In the genomic region with DNA sequence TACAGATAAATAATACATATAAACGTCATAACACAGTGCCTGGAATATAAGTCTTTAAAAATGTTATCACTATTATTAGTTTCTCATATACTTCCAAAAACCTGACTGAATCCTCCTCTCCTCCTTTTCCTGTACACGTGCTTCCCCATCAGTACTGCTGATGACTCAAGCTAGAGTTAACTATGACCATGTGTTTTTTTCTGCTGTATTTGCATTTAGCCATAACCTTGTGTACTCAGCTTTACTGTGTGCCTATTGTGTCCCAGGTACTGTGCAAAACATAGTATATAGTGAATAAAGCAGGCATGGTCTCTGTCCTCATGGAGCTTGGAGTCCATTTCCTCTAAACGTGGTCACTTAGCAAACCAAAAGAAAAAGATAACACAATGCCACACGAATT, we compare ENCODE assay signal across 15 cellular contexts. TPM values are rescaled to one million over a fixed set of nuclear protein-coding genes. Genes with fewer than 3 reads are reported as not detected.
DNase-seq lines count a peak whose midpoint lies in the region; ATAC-seq, FAIRE-seq and TF ChIP-seq lines count a peak whose summit lies in the region.
"Had no signal": no experiment of that assay in that cellular context is flagged by ENCODE, and none has a peak within 500 bp of the region (broad histone marks: within the 10 kb centered on the region; RNA-seq: fewer than 3 reads in every experiment).

No MANE protein-coding gene starts in this region.

- no peak overlapping the region for H3K27ac ChIP-seq in breast epithelium
- no peak overlapping the region for H3K27ac ChIP-seq in kidney (ENCODE audit: low read depth in 2 of 2, low read length in 2 of 2)
- no peak overlapping the region for H3K27ac ChIP-seq in testis
- no peak overlapping the region for H3K27ac ChIP-seq in upper lobe of right lung
- H3K27ac ChIP-seq: gastroesophageal sphincter had no signal

- TF ChIP-seq POLR2A in breast epithelium (IDR thresholded peaks at IDR 0.05) (no peak), testis (IDR thresholded peaks at IDR 0.05) (no peak)

- TF ChIP-seq CTCF in MCF 10A (IDR thresholded peaks at IDR 0.05; ENCODE audit: unreplicated experiment) (no peak), breast epithelium (IDR thresholded peaks at IDR 0.05) (no peak), fibroblast of villous mesenchyme (IDR thresholded peaks at IDR 0.05; ENCODE audit: insufficient read depth, low read depth, low read length) (no peak), kidney (IDR thresholded peaks at IDR 0.05; ENCODE audit: borderline replicate concordance, extremely low read depth, insufficient read depth) (no peak), testis (IDR thresholded peaks at IDR 0.05) (no peak), upper lobe of right lung (IDR thresholded peaks at IDR 0.05) (no peak)
- TF ChIP-seq CTCF in activated CD8-positive, alpha-beta T cell treated with anti-CD3 and anti-CD28 coated beads for 36 hours (IDR thresholded peaks at IDR 0.05), result no peak

- H3K36me3 ChIP-seq in breast epithelium (no peaks in the 10 kb centered on the region), kidney (ENCODE audit: control insufficient read depth in 1 of 2, insufficient read depth in 2 of 2, low read length in 2 of 2) (no peaks in the 10 kb centered on the region), testis (ENCODE audit: low read depth, missing control alignments) (no peaks in the 10 kb centered on the region), upper lobe of right lung (no peaks in the 10 kb centered on the region)
- H3K36me3 ChIP-seq: gastroesophageal sphincter had no signal

- no peak overlapping the region for H3K4me3 Mint-ChIP-seq in MCF 10A (ENCODE audit: unreplicated experiment)
- no peak overlapping the region for H3K4me3 Mint-ChIP-seq in activated CD8-positive, alpha-beta T cell treated with anti-CD3 and anti-CD28 coated beads for 36 hours
- H3K4me3 Mint-ChIP-seq: activated T-cell treated with anti-CD3 and anti-CD28 coated beads, Interleukin-2, amount 50 U/mL, for 72 hours; central memory CD8-positive, alpha-beta T cell had no signal

- H3K27ac Mint-ChIP-seq in MCF 10A (ENCODE audit: low read depth, unreplicated experiment), result peak overlapping the region; percentile 64
- H3K27ac Mint-ChIP-seq in activated CD8-positive, alpha-beta T cell treated with anti-CD3 and anti-CD28 coated beads for 36 hours, result no peak overlapping the region
- H3K27ac Mint-ChIP-seq: activated T-cell treated with anti-CD3 and anti-CD28 coated beads, Interleukin-2, amount 50 U/mL, for 72 hours had no signal

- BruUV-seq in MCF 10A (replicated peaks; lab: Mats Ljungman, UMichigan), result no TSS peak

- WGBS in testis, 2 donors, result 70 to 73% methylated on average over 4 of the region's 4 CpGs

- no peaks in the 10 kb centered on the region for H3K27me3 ChIP-seq in breast epithelium
- no peaks in the 10 kb centered on the region for H3K27me3 ChIP-seq in testis
- H3K27me3 ChIP-seq in upper lobe of right lung, result no peaks in the 10 kb centered on the region
- H3K27me3 ChIP-seq: gastroesophageal sphincter had no signal

- DNase-seq in MCF 10A (ENCODE audit: unreplicated experiment) (peak; percentile 63), breast epithelium (ENCODE audit: low spot score in 2 of 2) (no peak), fibroblast of villous mesenchyme (ENCODE audit: low read depth) (peak; percentile 58), kidney (no peak), testis (no peak), upper lobe of right lung (no peak)
- DNase-seq in activated CD8-positive, alpha-beta T cell treated with anti-CD3 and anti-CD28 coated beads for 36 hours, result no peak
- DNase-seq: activated T-cell treated with anti-CD3 and anti-CD28 coated beads, Interleukin-2, amount 50 U/mL, for 72 hours; KBM-7; NCI-H2227 treated with DMSO at 0.1 percent for 48 hours; posterior cingulate gyrus had no signal

- H3K27me3 Mint-ChIP-seq in MCF 10A (ENCODE audit: insufficient read depth, unreplicated experiment), result no peaks in the 10 kb centered on the region
- H3K27me3 Mint-ChIP-seq in activated CD8-positive, alpha-beta T cell treated with anti-CD3 and anti-CD28 coated beads for 36 hours, result no peaks in the 10 kb centered on the region
- H3K27me3 Mint-ChIP-seq: central memory CD8-positive, alpha-beta T cell had no signal

- H3K4me3 ChIP-seq in breast epithelium, result no peak overlapping the region
- no peak overlapping the region for H3K4me3 ChIP-seq in fibroblast of villous mesenchyme (ENCODE audit: low read depth, low read length)
- no peak overlapping the region for H3K4me3 ChIP-seq in kidney (ENCODE audit: low read length in 2 of 2)
- H3K4me3 ChIP-seq in testis, result no peak overlapping the region
- no peak overlapping the region for H3K4me3 ChIP-seq in upper lobe of right lung
- H3K4me3 ChIP-seq: gastroesophageal sphincter had no signal

- H3K9ac ChIP-seq in kidney (ENCODE audit: low read length in 2 of 2), result no peak overlapping the region

- peaks cover 36% of the 10 kb centered on the region for H3K4me1 Mint-ChIP-seq in MCF 10A (ENCODE audit: insufficient read depth, unreplicated experiment)
- H3K4me1 Mint-ChIP-seq in activated CD8-positive, alpha-beta T cell treated with anti-CD3 and anti-CD28 coated beads for 36 hours (ENCODE audit: low read depth), result peaks cover 21% of the 10 kb centered on the region
- H3K4me1 Mint-ChIP-seq: central memory CD8-positive, alpha-beta T cell had no signal

- intact Hi-C loops in MCF 10A (cut with micrococcal nuclease), result no loop called here
- intact Hi-C loops in breast epithelium (cut with DNase I; ENCODE audit: low total_unique reads), result no loop called here
- intact Hi-C loops in activated CD8-positive, alpha-beta T cell treated with anti-CD3 and anti-CD28 coated beads for 36 hours (cut with micrococcal nuclease), result no loop called here
- intact Hi-C loops in kidney (cut with DNase I), result no loop called here
- intact Hi-C loops in testis (cut with DNase I; ENCODE audit: low total_unique reads), result no loop called here
- intact Hi-C loops in upper lobe of right lung (cut with DNase I), result no loop called here

- peaks cover under 1% of the 10 kb centered on the region for H3K9me3 Mint-ChIP-seq in MCF 10A (ENCODE audit: unreplicated experiment)
- no peaks in the 10 kb centered on the region for H3K9me3 Mint-ChIP-seq in activated CD8-positive, alpha-beta T cell treated with anti-CD3 and anti-CD28 coated beads for 36 hours
- H3K9me3 Mint-ChIP-seq: activated T-cell treated with anti-CD3 and anti-CD28 coated beads, Interleukin-2, amount 50 U/mL, for 72 hours; central memory CD8-positive, alpha-beta T cell had no signal

- CTCF ChIA-PET in MCF 10A (lab: Yijun Ruan, JAX), result no interaction called here
- CTCF ChIA-PET in activated CD8-positive, alpha-beta T cell treated with anti-CD3 and anti-CD28 coated beads for 36 hours (lab: Charles Lee), result no interaction called here

- no peaks in the 10 kb centered on the region for H3K36me3 Mint-ChIP-seq in MCF 10A (ENCODE audit: insufficient read depth, unreplicated experiment)
- peaks cover 2% of the 10 kb centered on the region for H3K36me3 Mint-ChIP-seq in activated CD8-positive, alpha-beta T cell treated with anti-CD3 and anti-CD28 coated beads for 36 hours (ENCODE audit: low read depth)

- H3K4me1 ChIP-seq in breast epithelium (no peaks in the 10 kb centered on the region), kidney (ENCODE audit: control insufficient read depth in 1 of 2, insufficient read depth in 1 of 2, low read depth in 1 of 2, low read length in 2 of 2) (peaks cover 2 to 4% of the 10 kb centered on the region in 2 donors), testis (no peaks in the 10 kb centered on the region), upper lobe of right lung (no peaks in the 10 kb centered on the region)

- FAIRE-seq in kidney (lab: Jason Lieb, UNC), result no peak

- peak; percentile 84 for ATAC-seq in SK-N-SH treated with all-trans-retinoic acid at 6 μM for 48 hours
- ATAC-seq in activated CD8-positive, alpha-beta T cell treated with anti-CD3 and anti-CD28 coated beads for 36 hours, result no peak
- no peak for ATAC-seq in upper lobe of right lung
- ATAC-seq: activated CD4-positive, CD25-positive, alpha-beta regulatory T cell treated with anti-CD3 and anti-CD28 coated beads, Interleukin-2, amount 50 U/mL, for 24 hours; activated T-cell treated with anti-CD3 and anti-CD28 coated beads, Interleukin-2, amount 50 U/mL, for 72 hours; gastroesophageal sphincter had no signal

- POLR2A ChIA-PET in MCF 10A (lab: Yijun Ruan, JAX), result interaction anchor here (0.9 to 1.2 kb wide), 4 partner anchors 23 to 102 kb away, joined by 3 to 4 read pairs (median 4); no protein-coding TSS in a partner anchor
- POLR2A ChIA-PET in activated CD8-positive, alpha-beta T cell treated with anti-CD3 and anti-CD28 coated beads for 36 hours (lab: Charles Lee), result no interaction called here

- H3K9me3 ChIP-seq in breast epithelium, result no peaks in the 10 kb centered on the region
- no peaks in the 10 kb centered on the region for H3K9me3 ChIP-seq in kidney (ENCODE audit: control insufficient read depth in 1 of 2, low read length in 2 of 2)
- H3K9me3 ChIP-seq in testis, result no peaks in the 10 kb centered on the region
- H3K9me3 ChIP-seq in upper lobe of right lung, result no peaks in the 10 kb centered on the region
- H3K9me3 ChIP-seq: gastroesophageal sphincter had no signal

TF ChIP-seq in SK-N-SH treated with all-trans-retinoic acid at 6 μM for 48 hours, 23 proteins besides CTCF, POLR2A, EP300 and RAD21 (continues in another document):
- TF ChIP-seq ZFP30 (CRISPR knock-in tag; IDR thresholded peaks at IDR 0.05) (no peak), ZFP3 (CRISPR knock-in tag; IDR thresholded peaks at IDR 0.05) (no peak), ZNF565 (CRISPR knock-in tag; conservative IDR thresholded peaks at IDR 0.05; ENCODE audit: low read depth) (no peak), CSDC2 (CRISPR knock-in tag; IDR thresholded peaks at IDR 0.05) (no peak), SNAI2 (CRISPR knock-in tag; IDR thresholded peaks at IDR 0.05) (no peak), OSR1 (CRISPR knock-in tag; IDR thresholded peaks at IDR 0.05) (no peak), ZNF70 (CRISPR knock-in tag; IDR thresholded peaks at IDR 0.05) (no peak), TOX (CRISPR knock-in tag; IDR thresholded peaks at IDR 0.05; ENCODE audit: borderline replicate concordance) (no peak), ISL1 (CRISPR knock-in tag; IDR thresholded peaks at IDR 0.05) (no peak), BACH2 (CRISPR knock-in tag; IDR thresholded peaks at IDR 0.05; ENCODE audit: borderline replicate concordance) (no peak)

RNA-seq across cellular contexts. Expression of gene ARHGAP32, which starts 56.5 kb away (rescaled TPM):
- total RNA-seq in MCF 10A (2022), result 62.6 and 71.3 TPM in 2 replicates
- 10 to 100 TPM; 19.8 to 56.6 (median 37.4) TPM for total RNA-seq in breast epithelium
- total RNA-seq in fibroblast of villous mesenchyme, result 9.5 and 14.8 TPM in 2 replicates
- 1 to 10 TPM; 6.6 to 6.7 TPM for total RNA-seq in activated CD8-positive, alpha-beta T cell treated with anti-CD3 and anti-CD28 coated beads for 36 hours
- total RNA-seq in kidney, result 30.8 TPM
- 2.1 TPM for polyA plus RNA-seq in kidney (ENCODE audit: insufficient read depth, low read depth, low replicate concordance)
- 10 to 100 TPM; 53.8 to 58.1 TPM for total RNA-seq in testis
- 33.0 TPM for polyA plus RNA-seq in testis (ENCODE audit: insufficient read depth, low read depth, low replicate concordance)
- 25.7 TPM for total RNA-seq in upper lobe of right lung

Comparison
In these comparisons a context has a peak if more than half of its experiments do, and no peak if none do; other contexts are left out.
1. DNase-seq: peak in MCF 10A (single experiment) and fibroblast of villous mesenchyme (single experiment); none in breast epithelium (0 of 2), activated CD8-positive, alpha-beta T cell treated with anti-CD3 and anti-CD28 coated beads for 36 hours (single experiment), kidney (single experiment), testis (single experiment) and upper lobe of right lung (single experiment).